Comparison of ENCODE assay signal across 1 cellular context in the genomic region with DNA sequence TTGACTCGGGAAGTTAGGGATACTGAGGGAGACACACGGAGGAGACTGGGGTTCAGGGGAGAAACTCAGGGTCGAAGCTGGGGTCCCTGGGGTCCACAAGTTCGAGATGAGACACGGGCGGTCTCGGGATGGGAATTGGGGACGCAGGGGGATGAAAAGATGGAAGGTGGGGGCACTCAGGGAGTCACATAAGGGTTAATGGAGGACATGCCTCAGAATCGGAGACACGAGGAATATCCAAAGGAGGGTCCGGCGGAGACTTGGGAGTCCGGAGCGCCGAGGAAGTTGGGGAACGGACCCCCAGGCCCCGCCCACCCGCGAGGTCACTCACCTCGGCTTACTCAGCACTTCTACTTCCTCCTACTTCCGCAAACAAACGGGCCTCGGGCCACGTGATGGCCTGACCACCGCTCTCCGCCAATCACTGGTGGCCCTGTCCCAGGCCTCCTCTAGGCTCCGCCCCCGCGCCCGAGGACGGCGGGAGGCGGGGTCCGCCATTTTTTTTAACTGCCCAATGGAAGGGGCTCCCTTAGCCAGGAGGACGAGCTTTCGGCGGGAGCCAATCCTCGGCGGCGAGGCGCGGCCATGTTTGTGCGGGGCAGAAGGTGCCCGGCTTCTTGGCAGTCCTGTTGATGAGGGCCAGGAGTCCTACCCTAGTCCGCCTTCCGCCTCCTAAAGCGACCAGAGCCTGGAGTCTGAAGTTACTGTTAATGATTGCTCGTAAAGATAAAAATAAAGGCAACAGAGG.
A peak's percentile ranks its signal among the peaks of the same experiment; 100 is the strongest.
TF ChIP-seq lines count a peak whose summit lies in the region.

A gene with protein sequence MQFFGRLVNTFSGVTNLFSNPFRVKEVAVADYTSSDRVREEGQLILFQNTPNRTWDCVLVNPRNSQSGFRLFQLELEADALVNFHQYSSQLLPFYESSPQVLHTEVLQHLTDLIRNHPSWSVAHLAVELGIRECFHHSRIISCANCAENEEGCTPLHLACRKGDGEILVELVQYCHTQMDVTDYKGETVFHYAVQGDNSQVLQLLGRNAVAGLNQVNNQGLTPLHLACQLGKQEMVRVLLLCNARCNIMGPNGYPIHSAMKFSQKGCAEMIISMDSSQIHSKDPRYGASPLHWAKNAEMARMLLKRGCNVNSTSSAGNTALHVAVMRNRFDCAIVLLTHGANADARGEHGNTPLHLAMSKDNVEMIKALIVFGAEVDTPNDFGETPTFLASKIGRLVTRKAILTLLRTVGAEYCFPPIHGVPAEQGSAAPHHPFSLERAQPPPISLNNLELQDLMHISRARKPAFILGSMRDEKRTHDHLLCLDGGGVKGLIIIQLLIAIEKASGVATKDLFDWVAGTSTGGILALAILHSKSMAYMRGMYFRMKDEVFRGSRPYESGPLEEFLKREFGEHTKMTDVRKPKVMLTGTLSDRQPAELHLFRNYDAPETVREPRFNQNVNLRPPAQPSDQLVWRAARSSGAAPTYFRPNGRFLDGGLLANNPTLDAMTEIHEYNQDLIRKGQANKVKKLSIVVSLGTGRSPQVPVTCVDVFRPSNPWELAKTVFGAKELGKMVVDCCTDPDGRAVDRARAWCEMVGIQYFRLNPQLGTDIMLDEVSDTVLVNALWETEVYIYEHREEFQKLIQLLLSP (minus strand): TSS at position 378 of the 748 bp plus-strand sequence. CDS start 12,404 bp downstream, outside the sequence.

TF ChIP-seq in WTC11, 78 proteins besides CTCF, POLR2A, EP300 and RAD21 (continued from another document):
- TF ChIP-seq, protein P1, sequence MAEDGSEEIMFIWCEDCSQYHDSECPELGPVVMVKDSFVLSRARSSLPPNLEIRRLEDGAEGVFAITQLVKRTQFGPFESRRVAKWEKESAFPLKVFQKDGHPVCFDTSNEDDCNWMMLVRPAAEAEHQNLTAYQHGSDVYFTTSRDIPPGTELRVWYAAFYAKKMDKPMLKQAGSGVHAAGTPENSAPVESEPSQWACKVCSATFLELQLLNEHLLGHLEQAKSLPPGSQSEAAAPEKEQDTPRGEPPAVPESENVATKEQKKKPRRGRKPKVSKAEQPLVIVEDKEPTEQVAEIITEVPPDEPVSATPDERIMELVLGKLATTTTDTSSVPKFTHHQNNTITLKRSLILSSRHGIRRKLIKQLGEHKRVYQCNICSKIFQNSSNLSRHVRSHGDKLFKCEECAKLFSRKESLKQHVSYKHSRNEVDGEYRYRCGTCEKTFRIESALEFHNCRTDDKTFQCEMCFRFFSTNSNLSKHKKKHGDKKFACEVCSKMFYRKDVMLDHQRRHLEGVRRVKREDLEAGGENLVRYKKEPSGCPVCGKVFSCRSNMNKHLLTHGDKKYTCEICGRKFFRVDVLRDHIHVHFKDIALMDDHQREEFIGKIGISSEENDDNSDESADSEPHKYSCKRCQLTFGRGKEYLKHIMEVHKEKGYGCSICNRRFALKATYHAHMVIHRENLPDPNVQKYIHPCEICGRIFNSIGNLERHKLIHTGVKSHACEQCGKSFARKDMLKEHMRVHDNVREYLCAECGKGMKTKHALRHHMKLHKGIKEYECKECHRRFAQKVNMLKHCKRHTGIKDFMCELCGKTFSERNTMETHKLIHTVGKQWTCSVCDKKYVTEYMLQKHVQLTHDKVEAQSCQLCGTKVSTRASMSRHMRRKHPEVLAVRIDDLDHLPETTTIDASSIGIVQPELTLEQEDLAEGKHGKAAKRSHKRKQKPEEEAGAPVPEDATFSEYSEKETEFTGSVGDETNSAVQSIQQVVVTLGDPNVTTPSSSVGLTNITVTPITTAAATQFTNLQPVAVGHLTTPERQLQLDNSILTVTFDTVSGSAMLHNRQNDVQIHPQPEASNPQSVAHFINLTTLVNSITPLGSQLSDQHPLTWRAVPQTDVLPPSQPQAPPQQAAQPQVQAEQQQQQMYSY (CRISPR knock-in tag; IDR thresholded peaks at IDR 0.05) = 0 out of 2 replicates have a peak, but pooled peaks have one; percentile 13
- no peak for TF ChIP-seq TEAD1 (CRISPR knock-in tag; IDR thresholded peaks at IDR 0.05)
- no peak for TF ChIP-seq ZNF423 (CRISPR knock-in tag; IDR thresholded peaks at IDR 0.05)
- TF ChIP-seq ZNF219 (CRISPR knock-in tag; IDR thresholded peaks at IDR 0.05; ENCODE audit: borderline replicate concordance) = no peak
- TF ChIP-seq, protein P2, sequence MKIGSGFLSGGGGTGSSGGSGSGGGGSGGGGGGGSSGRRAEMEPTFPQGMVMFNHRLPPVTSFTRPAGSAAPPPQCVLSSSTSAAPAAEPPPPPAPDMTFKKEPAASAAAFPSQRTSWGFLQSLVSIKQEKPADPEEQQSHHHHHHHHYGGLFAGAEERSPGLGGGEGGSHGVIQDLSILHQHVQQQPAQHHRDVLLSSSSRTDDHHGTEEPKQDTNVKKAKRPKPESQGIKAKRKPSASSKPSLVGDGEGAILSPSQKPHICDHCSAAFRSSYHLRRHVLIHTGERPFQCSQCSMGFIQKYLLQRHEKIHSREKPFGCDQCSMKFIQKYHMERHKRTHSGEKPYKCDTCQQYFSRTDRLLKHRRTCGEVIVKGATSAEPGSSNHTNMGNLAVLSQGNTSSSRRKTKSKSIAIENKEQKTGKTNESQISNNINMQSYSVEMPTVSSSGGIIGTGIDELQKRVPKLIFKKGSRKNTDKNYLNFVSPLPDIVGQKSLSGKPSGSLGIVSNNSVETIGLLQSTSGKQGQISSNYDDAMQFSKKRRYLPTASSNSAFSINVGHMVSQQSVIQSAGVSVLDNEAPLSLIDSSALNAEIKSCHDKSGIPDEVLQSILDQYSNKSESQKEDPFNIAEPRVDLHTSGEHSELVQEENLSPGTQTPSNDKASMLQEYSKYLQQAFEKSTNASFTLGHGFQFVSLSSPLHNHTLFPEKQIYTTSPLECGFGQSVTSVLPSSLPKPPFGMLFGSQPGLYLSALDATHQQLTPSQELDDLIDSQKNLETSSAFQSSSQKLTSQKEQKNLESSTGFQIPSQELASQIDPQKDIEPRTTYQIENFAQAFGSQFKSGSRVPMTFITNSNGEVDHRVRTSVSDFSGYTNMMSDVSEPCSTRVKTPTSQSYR (CRISPR knock-in tag; IDR thresholded peaks at IDR 0.05) = no peak
- no peak for TF ChIP-seq ZNF232 (CRISPR knock-in tag; IDR thresholded peaks at IDR 0.05)
- TF ChIP-seq CBFB (CRISPR knock-in tag; IDR thresholded peaks at IDR 0.05; ENCODE audit: low read depth) = no peak
- TF ChIP-seq, protein P3, sequence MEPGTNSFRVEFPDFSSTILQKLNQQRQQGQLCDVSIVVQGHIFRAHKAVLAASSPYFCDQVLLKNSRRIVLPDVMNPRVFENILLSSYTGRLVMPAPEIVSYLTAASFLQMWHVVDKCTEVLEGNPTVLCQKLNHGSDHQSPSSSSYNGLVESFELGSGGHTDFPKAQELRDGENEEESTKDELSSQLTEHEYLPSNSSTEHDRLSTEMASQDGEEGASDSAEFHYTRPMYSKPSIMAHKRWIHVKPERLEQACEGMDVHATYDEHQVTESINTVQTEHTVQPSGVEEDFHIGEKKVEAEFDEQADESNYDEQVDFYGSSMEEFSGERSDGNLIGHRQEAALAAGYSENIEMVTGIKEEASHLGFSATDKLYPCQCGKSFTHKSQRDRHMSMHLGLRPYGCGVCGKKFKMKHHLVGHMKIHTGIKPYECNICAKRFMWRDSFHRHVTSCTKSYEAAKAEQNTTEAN (CRISPR knock-in tag; IDR thresholded peaks at IDR 0.05) = no peak
- no peak for TF ChIP-seq SOX15 (CRISPR knock-in tag; IDR thresholded peaks at IDR 0.05)
- no peak for TF ChIP-seq GRHL2 (CRISPR knock-in tag; IDR thresholded peaks at IDR 0.05; ENCODE audit: insufficient replicate concordance, severe bottlenecking)
- TF ChIP-seq, protein P4, sequence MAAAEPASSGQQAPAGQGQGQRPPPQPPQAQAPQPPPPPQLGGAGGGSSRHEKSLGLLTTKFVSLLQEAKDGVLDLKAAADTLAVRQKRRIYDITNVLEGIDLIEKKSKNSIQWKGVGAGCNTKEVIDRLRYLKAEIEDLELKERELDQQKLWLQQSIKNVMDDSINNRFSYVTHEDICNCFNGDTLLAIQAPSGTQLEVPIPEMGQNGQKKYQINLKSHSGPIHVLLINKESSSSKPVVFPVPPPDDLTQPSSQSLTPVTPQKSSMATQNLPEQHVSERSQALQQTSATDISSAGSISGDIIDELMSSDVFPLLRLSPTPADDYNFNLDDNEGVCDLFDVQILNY (CRISPR knock-in tag; IDR thresholded peaks at IDR 0.05) = peak; percentile 66; the same call in 1 of the 2 replicates
- TF ChIP-seq, protein P5, sequence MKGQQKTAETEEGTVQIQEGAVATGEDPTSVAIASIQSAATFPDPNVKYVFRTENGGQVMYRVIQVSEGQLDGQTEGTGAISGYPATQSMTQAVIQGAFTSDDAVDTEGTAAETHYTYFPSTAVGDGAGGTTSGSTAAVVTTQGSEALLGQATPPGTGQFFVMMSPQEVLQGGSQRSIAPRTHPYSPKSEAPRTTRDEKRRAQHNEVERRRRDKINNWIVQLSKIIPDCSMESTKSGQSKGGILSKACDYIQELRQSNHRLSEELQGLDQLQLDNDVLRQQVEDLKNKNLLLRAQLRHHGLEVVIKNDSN (CRISPR knock-in tag; IDR thresholded peaks at IDR 0.05) = peak; percentile 97
